In the genomic region with DNA sequence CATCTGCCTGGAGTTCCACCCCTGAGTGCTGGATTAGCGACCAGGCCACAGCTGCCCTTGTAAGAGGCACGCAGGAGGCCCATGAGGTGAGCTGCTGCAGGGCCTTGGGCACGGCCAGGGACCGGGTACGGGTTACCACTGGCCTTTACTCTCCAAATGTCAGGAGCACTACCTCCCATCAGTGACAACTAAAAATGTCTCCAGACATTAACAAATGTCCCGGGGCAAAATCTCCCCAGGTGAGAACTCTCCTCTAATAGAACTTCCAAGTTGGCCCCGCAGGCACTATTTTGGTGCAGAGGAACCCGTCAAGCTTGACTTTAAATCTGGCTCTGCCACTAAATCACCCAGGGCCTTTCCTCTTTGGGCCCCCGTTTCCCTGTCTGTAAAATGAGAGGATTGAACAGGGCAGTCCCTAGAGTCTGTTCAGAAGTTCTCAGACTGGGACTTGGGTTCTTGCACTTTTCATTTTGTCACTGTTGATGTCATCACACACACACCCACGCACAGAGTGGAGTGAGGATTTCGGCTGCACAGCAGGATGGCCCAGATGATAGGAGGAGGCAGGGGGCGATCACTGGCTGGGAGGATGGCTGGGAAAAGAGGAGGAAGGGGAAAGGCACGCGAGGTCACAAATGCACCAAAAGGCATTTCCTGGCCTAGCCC, we compare ENCODE assay signal across 18 cellular contexts. TPM values are rescaled to one million over a fixed set of nuclear protein-coding genes. Genes with fewer than 3 reads are reported as not detected.
"Had no signal": no experiment of that assay in that cellular context is flagged by ENCODE, and none has a peak within 500 bp of the region (broad histone marks: within the 10 kb centered on the region; RNA-seq: fewer than 3 reads in every experiment).

No MANE protein-coding gene starts in this region.

- H3K36me3 Mint-ChIP-seq: stimulated activated effector memory CD8-positive, alpha-beta T cell treated with anti-CD3 and anti-CD28 coated beads, Interleukin-12 subunit alpha, Interleukin-12 subunit beta, amount 100 ng/mL, for 72 hours had no signal

- H3K27ac Mint-ChIP-seq: activated B cell treated with CpG ODN at 0.5 μM for 24 hours; stimulated activated effector memory CD8-positive, alpha-beta T cell treated with anti-CD3 and anti-CD28 coated beads, Interleukin-12 subunit alpha, Interleukin-12 subunit beta, amount 100 ng/mL, for 72 hours; T-helper 17 cell had no signal

- H3K4me3 ChIP-seq: ascending aorta, cardiac muscle cell, heart left ventricle, left lung, skin epidermis, tibial nerve had no signal

- DNase-seq: activated B cell treated with CpG ODN at 0.5 μM for 24 hours; activated CD4-positive, alpha-beta T cell treated with anti-CD3 and anti-CD28 coated beads, Interleukin-2, amount 50 U/mL, for 4 hours; activated CD8-positive, alpha-beta memory T cell treated with anti-CD3 and anti-CD28 coated beads, Interleukin-2, amount 50 U/mL, for 48 hours; activated naive CD4-positive, alpha-beta T cell; heart left ventricle; left lung; T-helper 17 cell had no signal

- H3K9me3 ChIP-seq: ascending aorta, heart left ventricle, left lung, tibial nerve had no signal

- H3K27ac ChIP-seq: ascending aorta, cardiac muscle cell, heart left ventricle, left lung, parathyroid adenoma, skin epidermis, tibial nerve had no signal

- H3K9ac ChIP-seq: parathyroid adenoma had no signal

- H3K4me3 Mint-ChIP-seq: activated B cell treated with CpG ODN at 0.5 μM for 24 hours; neural crest cell; stimulated activated effector memory CD8-positive, alpha-beta T cell treated with anti-CD3 and anti-CD28 coated beads, Interleukin-12 subunit alpha, Interleukin-12 subunit beta, amount 100 ng/mL, for 72 hours; T-helper 17 cell had no signal

- FAIRE-seq: colon, endothelial cell of umbilical vein, frontal cortex, islet of Langerhans had no signal

- H3K9me3 Mint-ChIP-seq: activated B cell treated with CpG ODN at 0.5 μM for 24 hours; neural crest cell; stimulated activated effector memory CD8-positive, alpha-beta T cell treated with anti-CD3 and anti-CD28 coated beads, Interleukin-12 subunit alpha, Interleukin-12 subunit beta, amount 100 ng/mL, for 72 hours had no signal

- H3K36me3 ChIP-seq: ascending aorta, cardiac muscle cell, heart left ventricle, left lung, tibial nerve had no signal

RNA-seq across cellular contexts. Expression of a gene that starts 25.1 kb away (rescaled TPM):
- total RNA-seq: activated B cell treated with CpG ODN at 0.5 μM for 24 hours, ascending aorta, endothelial cell of umbilical vein, frontal cortex, heart left ventricle, left lung, neural crest cell, T-helper 17 cell, tibial nerve had no signal
